13 cellular contexts compared by ENCODE assay signal in the genomic region with DNA sequence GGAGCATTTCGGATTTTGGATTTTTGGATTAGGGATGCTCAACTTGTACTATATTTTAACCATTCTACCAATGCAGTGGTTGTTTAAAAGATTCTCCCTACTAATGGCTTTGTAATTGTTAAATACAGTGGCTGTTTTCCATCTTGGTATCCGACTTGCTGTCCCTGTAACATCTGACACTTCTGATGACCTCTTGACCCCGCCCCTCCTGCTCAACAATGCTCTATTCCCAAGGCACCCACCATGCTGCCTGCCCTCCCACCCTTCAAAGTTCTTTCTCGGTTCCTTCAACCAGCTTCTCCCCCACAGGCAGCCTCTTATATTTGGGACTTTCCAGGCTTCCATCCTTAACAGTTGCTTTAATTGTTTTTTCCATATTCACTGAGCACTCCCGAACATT.
"Had no signal": no experiment of that assay in that cellular context is flagged by ENCODE, and none has a peak within 500 bp of the region (broad histone marks: within the 10 kb centered on the region; RNA-seq: fewer than 3 reads in every experiment).

No MANE protein-coding gene starts in this region.

- H3K4me3 ChIP-seq: hepatocyte, ovary, stomach had no signal

- H3K27ac ChIP-seq: brain microvascular endothelial cell, hepatocyte had no signal

- ATAC-seq: activated T-cell treated with anti-CD3 and anti-CD28 coated beads, Interleukin-2, amount 50 U/mL, for 4 hours; sciatic nerve; T-cell had no signal

- DNase-seq: activated CD4-positive, alpha-beta T cell treated with anti-CD3 and anti-CD28 coated beads, Interleukin-2, amount 50 U/mL, for 48 hours; activated CD4-positive, CD25-positive, alpha-beta regulatory T cell treated with anti-CD3 and anti-CD28 coated beads, Interleukin-2, amount 50 U/mL, for 72 hours; activated effector memory CD4-positive, alpha-beta T cell treated with Interleukin-2 at 50 U/mL for 16 hours; activated naive CD4-positive, alpha-beta T cell treated with anti-CD3 and anti-CD28 coated beads, Interleukin-2, amount 50 U/mL, for 16 hours; activated T-cell treated with anti-CD3 and anti-CD28 coated beads, Interleukin-2, amount 50 U/mL, for 4 hours; brain microvascular endothelial cell; ovary; stomach; T-cell; T1000 had no signal

- H3K4me3 Mint-ChIP-seq: activated T-cell treated with anti-CD3 and anti-CD28 coated beads, Interleukin-2, amount 50 U/mL, for 4 hours; dendritic cell treated with granulocyte-macrophage colony-stimulating factor and Interleukin-4, amounts not matched to agents 40 ng/mL and 50 ng/mL, for 4 days had no signal

- H3K36me3 Mint-ChIP-seq: T-cell had no signal

- H3K36me3 ChIP-seq: brain microvascular endothelial cell, ovary, stomach had no signal

- H3K27me3 ChIP-seq: brain microvascular endothelial cell, hepatocyte, ovary, stomach had no signal

- H3K9me3 Mint-ChIP-seq: activated T-cell treated with anti-CD3 and anti-CD28 coated beads, Interleukin-2, amount 50 U/mL, for 4 hours; dendritic cell treated with granulocyte-macrophage colony-stimulating factor and Interleukin-4, amounts not matched to agents 40 ng/mL and 50 ng/mL, for 4 days; T-cell had no signal

- H3K9me3 ChIP-seq: ovary, stomach had no signal

- H3K27ac Mint-ChIP-seq: dendritic cell treated with granulocyte-macrophage colony-stimulating factor and Interleukin-4, amounts not matched to agents 40 ng/mL and 50 ng/mL, for 4 days had no signal
